2 cellular contexts compared by ENCODE assay signal in the genomic region with DNA sequence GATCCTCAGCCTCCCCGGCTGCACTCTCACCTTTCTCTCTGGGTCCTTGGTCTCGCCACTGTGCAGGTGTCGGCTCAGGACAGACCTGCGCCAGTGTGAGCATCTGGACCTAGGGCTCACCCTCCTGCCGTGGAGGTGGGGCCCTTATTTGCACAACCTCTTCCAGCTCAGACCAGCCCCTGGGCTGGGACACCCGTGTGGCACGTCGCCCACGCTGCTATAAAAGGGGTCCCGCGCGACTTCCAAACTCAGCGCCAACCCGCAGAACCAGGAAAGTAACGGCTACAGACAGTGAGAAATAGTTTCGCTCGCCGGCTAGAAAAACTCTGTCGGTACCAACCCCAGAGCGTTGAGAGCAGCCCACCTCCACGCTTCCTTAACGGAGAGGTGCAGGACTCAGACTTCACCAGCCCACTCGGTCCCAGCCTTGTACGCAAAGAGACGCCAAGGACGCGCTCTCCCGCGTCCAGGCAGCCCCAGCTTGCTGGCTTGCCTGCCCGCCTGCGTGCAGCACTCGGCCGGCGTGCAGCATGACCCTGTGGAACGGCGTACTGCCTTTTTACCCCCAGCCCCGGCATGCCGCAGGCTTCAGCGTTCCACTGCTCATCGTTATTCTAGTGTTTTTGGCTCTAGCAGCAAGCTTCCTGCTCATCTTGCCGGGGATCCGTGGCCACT.
TF ChIP-seq lines count a peak whose summit lies in the region.

Gene DUOX2, minus strand, starts transcription at position 97 of the 675 bp plus-strand sequence. CDS start 761 bp downstream, outside the sequence.
Gene DUOXA2, plus strand, starts transcription at position 251 of the 675 bp plus-strand sequence. Its CDS starts 280 bp downstream, at position 531.

TF ChIP-seq in SK-N-SH, 30 proteins besides CTCF, POLR2A, EP300 and RAD21 (continued from another document):
- TF ChIP-seq USF1 (IDR thresholded peaks at IDR 0.05; ENCODE audit: borderline replicate concordance, low read depth) = no peak
- no peak for TF ChIP-seq REST (IDR thresholded peaks at IDR 0.05; ENCODE audit: low read depth, low read length)
- TF ChIP-seq NRF1 (IDR thresholded peaks at IDR 0.05; ENCODE audit: low read depth, low read length) = no peak
- TF ChIP-seq, protein P1, sequence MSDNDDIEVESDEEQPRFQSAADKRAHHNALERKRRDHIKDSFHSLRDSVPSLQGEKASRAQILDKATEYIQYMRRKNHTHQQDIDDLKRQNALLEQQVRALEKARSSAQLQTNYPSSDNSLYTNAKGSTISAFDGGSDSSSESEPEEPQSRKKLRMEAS (IDR thresholded peaks at IDR 0.05; ENCODE audit: low read depth) = no peak
- TF ChIP-seq, protein P2, sequence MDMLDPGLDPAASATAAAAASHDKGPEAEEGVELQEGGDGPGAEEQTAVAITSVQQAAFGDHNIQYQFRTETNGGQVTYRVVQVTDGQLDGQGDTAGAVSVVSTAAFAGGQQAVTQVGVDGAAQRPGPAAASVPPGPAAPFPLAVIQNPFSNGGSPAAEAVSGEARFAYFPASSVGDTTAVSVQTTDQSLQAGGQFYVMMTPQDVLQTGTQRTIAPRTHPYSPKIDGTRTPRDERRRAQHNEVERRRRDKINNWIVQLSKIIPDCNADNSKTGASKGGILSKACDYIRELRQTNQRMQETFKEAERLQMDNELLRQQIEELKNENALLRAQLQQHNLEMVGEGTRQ (IDR thresholded peaks at IDR 0.05; ENCODE audit: borderline replicate concordance, low read depth, low read length) = no peak
- TF ChIP-seq MXI1 (IDR thresholded peaks at IDR 0.05; ENCODE audit: low read depth, low read length) = no peak
- TF ChIP-seq EZH2phosphoT487 (IDR thresholded peaks at IDR 0.05; ENCODE audit: borderline replicate concordance, low read depth) = no peak
- no peak for TF ChIP-seq TEAD4 (IDR thresholded peaks at IDR 0.05; ENCODE audit: borderline replicate concordance, insufficient read depth)
- TF ChIP-seq ELF1 (IDR thresholded peaks at IDR 0.05) = no peak
- TF ChIP-seq SIN3A (IDR thresholded peaks at IDR 0.05; ENCODE audit: borderline replicate concordance, low read depth, low read length) = no peak

TF ChIP-seq in SK-N-SH treated with all-trans-retinoic acid at 6 μM for 48 hours, 23 proteins besides CTCF, POLR2A, EP300 and RAD21 (continued from another document):
- TF ChIP-seq, protein P3, sequence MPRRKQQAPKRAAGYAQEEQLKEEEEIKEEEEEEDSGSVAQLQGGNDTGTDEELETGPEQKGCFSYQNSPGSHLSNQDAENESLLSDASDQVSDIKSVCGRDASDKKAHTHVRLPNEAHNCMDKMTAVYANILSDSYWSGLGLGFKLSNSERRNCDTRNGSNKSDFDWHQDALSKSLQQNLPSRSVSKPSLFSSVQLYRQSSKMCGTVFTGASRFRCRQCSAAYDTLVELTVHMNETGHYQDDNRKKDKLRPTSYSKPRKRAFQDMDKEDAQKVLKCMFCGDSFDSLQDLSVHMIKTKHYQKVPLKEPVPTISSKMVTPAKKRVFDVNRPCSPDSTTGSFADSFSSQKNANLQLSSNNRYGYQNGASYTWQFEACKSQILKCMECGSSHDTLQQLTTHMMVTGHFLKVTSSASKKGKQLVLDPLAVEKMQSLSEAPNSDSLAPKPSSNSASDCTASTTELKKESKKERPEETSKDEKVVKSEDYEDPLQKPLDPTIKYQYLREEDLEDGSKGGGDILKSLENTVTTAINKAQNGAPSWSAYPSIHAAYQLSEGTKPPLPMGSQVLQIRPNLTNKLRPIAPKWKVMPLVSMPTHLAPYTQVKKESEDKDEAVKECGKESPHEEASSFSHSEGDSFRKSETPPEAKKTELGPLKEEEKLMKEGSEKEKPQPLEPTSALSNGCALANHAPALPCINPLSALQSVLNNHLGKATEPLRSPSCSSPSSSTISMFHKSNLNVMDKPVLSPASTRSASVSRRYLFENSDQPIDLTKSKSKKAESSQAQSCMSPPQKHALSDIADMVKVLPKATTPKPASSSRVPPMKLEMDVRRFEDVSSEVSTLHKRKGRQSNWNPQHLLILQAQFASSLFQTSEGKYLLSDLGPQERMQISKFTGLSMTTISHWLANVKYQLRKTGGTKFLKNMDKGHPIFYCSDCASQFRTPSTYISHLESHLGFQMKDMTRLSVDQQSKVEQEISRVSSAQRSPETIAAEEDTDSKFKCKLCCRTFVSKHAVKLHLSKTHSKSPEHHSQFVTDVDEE (CRISPR knock-in tag; IDR thresholded peaks at IDR 0.05) = no peak
- no peak for TF ChIP-seq POU6F1 (CRISPR knock-in tag; IDR thresholded peaks at IDR 0.05; ENCODE audit: borderline replicate concordance, low read depth)
- no peak for TF ChIP-seq PATZ1 (CRISPR knock-in tag; IDR thresholded peaks at IDR 0.05; ENCODE audit: borderline replicate concordance)
- TF ChIP-seq ZNF8 (CRISPR knock-in tag; IDR thresholded peaks at IDR 0.05) = no peak
- TF ChIP-seq PPARA (CRISPR knock-in tag; IDR thresholded peaks at IDR 0.05; ENCODE audit: borderline replicate concordance) = no peak
- TF ChIP-seq, protein P4, sequence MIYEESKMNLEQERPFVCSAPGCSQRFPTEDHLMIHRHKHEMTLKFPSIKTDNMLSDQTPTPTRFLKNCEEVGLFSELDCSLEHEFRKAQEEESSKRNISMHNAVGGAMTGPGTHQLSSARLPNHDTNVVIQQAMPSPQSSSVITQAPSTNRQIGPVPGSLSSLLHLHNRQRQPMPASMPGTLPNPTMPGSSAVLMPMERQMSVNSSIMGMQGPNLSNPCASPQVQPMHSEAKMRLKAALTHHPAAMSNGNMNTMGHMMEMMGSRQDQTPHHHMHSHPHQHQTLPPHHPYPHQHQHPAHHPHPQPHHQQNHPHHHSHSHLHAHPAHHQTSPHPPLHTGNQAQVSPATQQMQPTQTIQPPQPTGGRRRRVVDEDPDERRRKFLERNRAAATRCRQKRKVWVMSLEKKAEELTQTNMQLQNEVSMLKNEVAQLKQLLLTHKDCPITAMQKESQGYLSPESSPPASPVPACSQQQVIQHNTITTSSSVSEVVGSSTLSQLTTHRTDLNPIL (CRISPR knock-in tag; IDR thresholded peaks at IDR 0.05; ENCODE audit: low read depth) = no peak
- TF ChIP-seq TCF4 (CRISPR knock-in tag; IDR thresholded peaks at IDR 0.05; ENCODE audit: borderline replicate concordance) = no peak
- no peak for TF ChIP-seq BACH2 (CRISPR knock-in tag; IDR thresholded peaks at IDR 0.05; ENCODE audit: borderline replicate concordance)
- TF ChIP-seq TOX (CRISPR knock-in tag; IDR thresholded peaks at IDR 0.05; ENCODE audit: borderline replicate concordance) = no peak
- TF ChIP-seq CSDC2 (CRISPR knock-in tag; IDR thresholded peaks at IDR 0.05) = no peak
- TF ChIP-seq RARB (CRISPR knock-in tag; IDR thresholded peaks at IDR 0.05) = no peak
